Comparison of ENCODE assay signal across 12 cellular contexts in the genomic region with DNA sequence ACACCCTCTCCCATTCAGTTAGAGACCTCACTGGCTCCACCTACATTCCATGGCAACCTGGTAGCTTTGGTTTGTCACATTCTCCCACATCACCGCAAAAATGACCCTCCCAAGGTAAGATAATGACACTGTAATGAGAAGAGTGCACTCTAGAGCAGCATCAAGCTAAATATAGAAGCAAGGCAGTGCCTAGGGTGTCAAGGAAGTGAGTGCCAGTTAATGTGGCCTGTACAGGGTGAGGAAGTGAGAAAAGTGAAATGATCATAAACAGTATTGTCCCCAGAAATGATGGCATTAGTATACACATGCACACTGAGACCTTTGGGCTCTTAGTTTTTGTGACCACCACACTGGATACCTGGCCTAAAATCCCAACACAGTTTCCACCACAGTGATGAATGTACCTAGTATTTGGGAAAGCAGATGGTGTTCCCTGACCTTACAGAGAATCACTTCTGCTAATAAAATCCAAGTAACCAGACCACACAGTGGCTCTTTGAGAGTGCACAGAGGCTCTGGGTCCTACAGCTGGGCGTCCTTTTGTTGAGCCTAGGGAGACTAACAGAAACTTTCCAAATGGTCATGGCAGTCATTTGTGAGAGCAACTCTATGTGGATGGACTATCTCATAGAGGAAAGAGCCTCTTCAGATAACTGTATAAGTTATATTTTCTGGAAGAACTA.
"Had no signal": no experiment of that assay in that cellular context is flagged by ENCODE, and none has a peak within 500 bp of the region (broad histone marks: within the 10 kb centered on the region; RNA-seq: fewer than 3 reads in every experiment).

No MANE protein-coding gene starts in this region.

- H3K4me3 ChIP-seq: gastroesophageal sphincter, sigmoid colon, thoracic aorta had no signal

- H3K9me3 Mint-ChIP-seq: WTC11 had no signal

- H3K27me3 Mint-ChIP-seq: activated naive CD4-positive, alpha-beta T cell treated with anti-CD3 and anti-CD28 coated beads, Interleukin-2, amount 50 U/mL, for 24 hours; central memory CD8-positive, alpha-beta T cell; dendritic cell treated with granulocyte-macrophage colony-stimulating factor and Interleukin-4, amounts not matched to agents 40 ng/mL and 50 ng/mL, for 4 days had no signal

- H3K4me1 Mint-ChIP-seq: activated naive CD4-positive, alpha-beta T cell treated with anti-CD3 and anti-CD28 coated beads, Interleukin-2, amount 50 U/mL, for 24 hours; central memory CD8-positive, alpha-beta T cell had no signal

- H3K4me1 ChIP-seq: gastroesophageal sphincter, sigmoid colon had no signal

- H3K36me3 Mint-ChIP-seq: activated naive CD4-positive, alpha-beta T cell treated with anti-CD3 and anti-CD28 coated beads, Interleukin-2, amount 50 U/mL, for 24 hours; WTC11 had no signal

- H3K4me3 Mint-ChIP-seq: activated naive CD4-positive, alpha-beta T cell treated with anti-CD3 and anti-CD28 coated beads, Interleukin-2, amount 50 U/mL, for 24 hours; central memory CD8-positive, alpha-beta T cell; dendritic cell treated with granulocyte-macrophage colony-stimulating factor and Interleukin-4, amounts not matched to agents 40 ng/mL and 50 ng/mL, for 4 days; WTC11 had no signal

- ATAC-seq: gastroesophageal sphincter; stimulated activated naive CD8-positive, alpha-beta T cell treated with anti-CD3 and anti-CD28 coated beads, Interleukin-15, Interleukin-2, amounts not matched to agents 100 U/mL and 50 U/mL, for 24 hours; WTC11 had no signal

- H3K36me3 ChIP-seq: gastroesophageal sphincter, sigmoid colon, thoracic aorta had no signal

- H3K27ac ChIP-seq: gastroesophageal sphincter, sigmoid colon, thoracic aorta had no signal

- DNase-seq: activated T-cell treated with anti-CD3 and anti-CD28 coated beads, Interleukin-2, amount 50 U/mL, for 1 hour; hippocampal formation; mesendoderm; sigmoid colon; stimulated activated CD4-positive, alpha-beta T cell treated with anti-CD3 and anti-CD28 coated beads, Interleukin-12 subunit alpha, Interleukin-12 subunit beta, amount 100 ng/mL, for 4 hours; stimulated activated naive CD8-positive, alpha-beta T cell treated with anti-CD3 and anti-CD28 coated beads, Interleukin-15, Interleukin-2, amounts not matched to agents 100 U/mL and 50 U/mL, for 24 hours had no signal

- H3K9me3 ChIP-seq: gastroesophageal sphincter, sigmoid colon, thoracic aorta had no signal

- H3K27ac Mint-ChIP-seq: activated naive CD4-positive, alpha-beta T cell treated with anti-CD3 and anti-CD28 coated beads, Interleukin-2, amount 50 U/mL, for 24 hours; dendritic cell treated with granulocyte-macrophage colony-stimulating factor and Interleukin-4, amounts not matched to agents 40 ng/mL and 50 ng/mL, for 4 days; WTC11 had no signal
